Comparison of ENCODE assay signal across 9 cellular contexts in genomic region chr3:187066228-187066995, GRCh38.
DNase-seq lines count a peak whose midpoint lies in the region; ATAC-seq, FAIRE-seq and TF ChIP-seq lines count a peak whose summit lies in the region.
"Had no signal": no experiment of that assay in that cellular context is flagged by ENCODE, and none has a peak within 500 bp of the region (broad histone marks: within the 10 kb centered on the region; RNA-seq: fewer than 3 reads in every experiment).

No MANE protein-coding gene starts in this region.

- no peak for TF ChIP-seq POLR2A in GM12891 (IDR thresholded peaks at IDR 0.05; ENCODE audit: low read depth, low read length)

- H3K36me3 ChIP-seq in SU-DHL-6 (ENCODE audit: low read length): peaks cover 33% of the 10 kb centered on the region

- H3K27me3 Mint-ChIP-seq in natural killer cell (ENCODE audit: low read depth in 2 of 2): no peaks in the 10 kb centered on the region

- H3K79me2 ChIP-seq in SU-DHL-6 (ENCODE audit: insufficient read depth, low read length): peaks cover 55% of the 10 kb centered on the region

- peak overlapping the region; percentile 18 to 63 for H3K27ac Mint-ChIP-seq in natural killer cell

- H4K20me1 ChIP-seq in SU-DHL-6 (ENCODE audit: low read depth, low read length): no peaks in the 10 kb centered on the region

- peak overlapping the region; percentile 97 for H3K27ac ChIP-seq in SU-DHL-6 (ENCODE audit: low read depth, low read length)

- no peak overlapping the region for H3K4me3 Mint-ChIP-seq in natural killer cell
- H3K4me3 Mint-ChIP-seq: nephron had no signal

- peaks cover 15% of the 10 kb centered on the region for H3K36me3 Mint-ChIP-seq in natural killer cell

- H3K27me3 ChIP-seq in SU-DHL-6 (ENCODE audit: low read length): no peaks in the 10 kb centered on the region

- H2AFZ ChIP-seq in SU-DHL-6 (ENCODE audit: low read depth, low read length, severe bottlenecking): no peak overlapping the region

- H3K4me3 ChIP-seq in SU-DHL-6 (ENCODE audit: insufficient read depth, low read length, poor library complexity, severe bottlenecking): peak overlapping the region; percentile 24

- peak overlapping the region; percentile 78 for H3K4me2 ChIP-seq in SU-DHL-6 (ENCODE audit: low read depth, low read length, poor library complexity, severe bottlenecking)

- H3K9ac ChIP-seq in SU-DHL-6 (ENCODE audit: low read length): peak overlapping the region; percentile 59

- peaks cover 65% of the 10 kb centered on the region for H3F3A ChIP-seq in SU-DHL-6 (ENCODE audit: insufficient read depth)

- intact Hi-C loops in natural killer cell (cut with micrococcal nuclease): no loop called here

- in situ Hi-C loops in ACHN (cut with HindIII; ENCODE audit: low pct_ligation_motif_present, low pct_unique_long_range_greater_than_20kb, low sequenced_read_pairs): no loop called here

- no peaks in the 10 kb centered on the region for H3K9me3 ChIP-seq in SU-DHL-6 (ENCODE audit: insufficient read depth, low read length)

- peak; percentile 41 for ATAC-seq in HG03139 (IDR thresholded peaks at IDR 0.05; ENCODE audit: unreplicated experiment)
- peak in 1 of 3 donors; percentile 63 for ATAC-seq in natural killer cell
- no peak for ATAC-seq in HG03280 (IDR thresholded peaks at IDR 0.05; ENCODE audit: unreplicated experiment)

- TF ChIP-seq CTCF in SU-DHL-6 (IDR thresholded peaks at IDR 0.05; ENCODE audit: insufficient read depth, low read length, poor library complexity, severe bottlenecking) (peak; percentile 63), natural killer cell (IDR thresholded peaks at IDR 0.05) (no peak)

- peaks cover 46 to 54% of the 10 kb centered on the region in 2 donors for H3K4me1 Mint-ChIP-seq in natural killer cell

- FAIRE-seq in GM12891 (lab: Jason Lieb, UNC): peak; percentile 81

- peak; percentile 44 for DNase-seq in ACHN
- peak; percentile 23 for DNase-seq in GM12891 (ENCODE audit: insufficient read length, low spot score)
- peak; percentile 39 for DNase-seq in cerebellar cortex (ENCODE audit: low spot score)
- DNase-seq in natural killer cell: no peak
- DNase-seq in NCI-H1694 treated with DMSO at 0.1 percent for 48 hours (lab: John Stamatoyannopoulos, UW): no peak

- no peaks in the 10 kb centered on the region for H3K9me2 ChIP-seq in SU-DHL-6 (replicated peaks; ENCODE audit: insufficient read depth, low read length)

- H3K9me3 Mint-ChIP-seq in natural killer cell: no peaks in the 10 kb centered on the region

TF ChIP-seq in GM12891, 5 proteins besides CTCF, POLR2A, EP300 and RAD21:
- TF ChIP-seq POU2F2 (IDR thresholded peaks at IDR 0.05; ENCODE audit: low read depth, low read length) (no peak; the same call in 1 of the 2 replicates), PAX5 (IDR thresholded peaks at IDR 0.05; ENCODE audit: insufficient read depth, low read length, severe bottlenecking) (no peak), TAF1 (IDR thresholded peaks at IDR 0.05; ENCODE audit: low read depth, low read length) (no peak), SPI1 (IDR thresholded peaks at IDR 0.05; ENCODE audit: low read depth, low read length) (no peak), POLR2AphosphoS5 (IDR thresholded peaks at IDR 0.05; ENCODE audit: low read depth, low read length) (no peak)
TF ChIP-seq in GM12891: peak in this region for 0.

Comparison
In these comparisons a context has a peak if more than half of its experiments do, and no peak if none do; other contexts are left out.
1. DNase-seq: peak in ACHN (single experiment), GM12891 (single experiment) and cerebellar cortex (single experiment); none in natural killer cell (single experiment) and NCI-H1694 treated with DMSO at 0.1 percent for 48 hours (single experiment).